28 cellular contexts compared by ENCODE assay signal in the genomic region with DNA sequence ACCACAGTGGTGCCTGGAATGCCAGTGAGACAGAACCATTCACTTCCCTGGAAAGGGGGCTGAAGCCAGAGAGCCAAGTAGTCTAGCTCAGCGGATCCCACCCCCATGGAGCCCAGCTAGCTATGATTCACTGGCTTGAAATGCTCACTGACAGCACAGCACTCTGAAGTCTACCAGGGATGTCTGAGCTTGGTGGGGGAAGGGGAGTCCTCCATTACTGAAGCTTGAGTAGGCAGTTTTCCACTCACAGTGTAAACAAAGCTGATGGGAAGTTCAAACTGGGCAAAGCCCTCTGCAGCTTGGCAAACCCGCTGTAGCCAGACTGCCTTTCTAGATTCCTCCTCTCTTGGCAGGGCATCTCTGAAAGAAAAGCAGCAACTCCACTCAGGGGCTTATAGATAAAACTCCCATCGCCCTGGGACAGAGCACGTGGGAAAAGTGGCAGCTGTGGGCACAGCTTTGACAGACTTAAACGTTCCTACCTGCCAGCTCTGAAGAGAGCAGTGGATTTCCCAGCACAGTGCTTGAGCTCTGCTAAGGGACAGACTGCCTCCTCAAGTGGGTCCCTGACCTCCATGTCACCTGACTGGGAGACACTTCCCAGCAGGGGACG. TPM values are rescaled to one million over a fixed set of nuclear protein-coding genes. Genes with fewer than 3 reads are reported as not detected.
"Had no signal": no experiment of that assay in that cellular context is flagged by ENCODE, and none has a peak within 500 bp of the region (broad histone marks: within the 10 kb centered on the region; RNA-seq: fewer than 3 reads in every experiment).

No MANE protein-coding gene starts in this region.

- H3K4me1 ChIP-seq: esophagus squamous epithelium, heart right ventricle, lower lobe of right lung, right atrium auricular region, suprapubic skin, transverse colon, upper lobe of right lung, vagina had no signal

- H3K9me3 ChIP-seq: esophagus squamous epithelium, lower lobe of right lung, ovary, suprapubic skin, transverse colon, upper lobe of right lung, vagina had no signal

- DNase-seq: dermis blood vessel endothelial cell; effector memory CD4-positive, alpha-beta T cell; esophagus squamous epithelium; foreskin melanocyte; glutamatergic neuron; heart right ventricle; hypothalamus; immature natural killer cell; left ventricle myocardium superior; lower lobe of right lung; natural killer cell; occipital lobe; ovary; stimulated activated CD4-positive, alpha-beta T cell treated with anti-CD3 and anti-CD28 coated beads, Interleukin-12 subunit alpha, Interleukin-12 subunit beta, amount 100 ng/mL, for 4 hours; stimulated activated CD4-positive, alpha-beta T cell treated with anti-CD3 and anti-CD28 coated beads, Interleukin-1b, Interleukin-23, amount 100 ng/mL, for 48 hours; stimulated activated CD4-positive, alpha-beta T cell treated with anti-CD3 and anti-CD28 coated beads, Interleukin-4, amount 100 ng/mL, for 1 hour; stimulated activated CD8-positive, alpha-beta memory T cell treated with anti-CD3 and anti-CD28 coated beads, Interleukin-4, amount 100 ng/mL, for 48 hours; stimulated activated naive CD4-positive, alpha-beta T cell; stimulated activated naive CD8-positive, alpha-beta T cell treated with anti-CD3 and anti-CD28 coated beads, Interleukin-15, amount 100 ng/mL, for 72 hours; transverse colon; upper lobe of right lung had no signal

- H3K4me2 ChIP-seq: smooth muscle cell had no signal

- H3K27ac ChIP-seq: coronary artery, esophagus squamous epithelium, heart right ventricle, lower lobe of right lung, ovary, right atrium auricular region, suprapubic skin, transverse colon, upper lobe of right lung, vagina had no signal

- H3K27me3 ChIP-seq: esophagus squamous epithelium, ovary, right atrium auricular region, suprapubic skin, transverse colon, upper lobe of right lung, vagina had no signal

- H3K36me3 ChIP-seq: esophagus squamous epithelium, heart right ventricle, lower lobe of right lung, ovary, right atrium auricular region, suprapubic skin, transverse colon, upper lobe of right lung, vagina had no signal

- ATAC-seq: heart right ventricle; left ventricle myocardium superior; lower lobe of right lung; natural killer cell; sciatic nerve; stimulated activated naive CD8-positive, alpha-beta T cell treated with anti-CD3 and anti-CD28 coated beads, Interleukin-15, amount 100 ng/mL, for 72 hours; upper lobe of right lung had no signal

- H3K4me3 ChIP-seq: coronary artery, esophagus squamous epithelium, heart right ventricle, lower lobe of right lung, ovary, right atrium auricular region, smooth muscle cell, suprapubic skin, transverse colon, upper lobe of right lung, vagina had no signal

RNA-seq across cellular contexts. Expression of a gene that starts 32.0 kb away (rescaled TPM):
- total RNA-seq: epithelial cell of proximal tubule had no signal
